Comparison of ENCODE assay signal across 1 cellular context in genomic region chr3:57820479-57820878, GRCh38.
TF ChIP-seq lines count a peak whose summit lies in the region.

No MANE protein-coding gene starts in this region.

TF ChIP-seq in HepG2, 621 proteins besides CTCF, POLR2A, EP300 and RAD21 (continued from another document and continues in another):
- TF ChIP-seq LBX2 (CRISPR knock-in tag; IDR thresholded peaks at IDR 0.05; ENCODE audit: borderline replicate concordance) (no peak), KDM1A (CRISPR knock-in tag; IDR thresholded peaks at IDR 0.05) (no peak), POGZ (CRISPR knock-in tag; IDR thresholded peaks at IDR 0.05) (peak; percentile 45; the same call in 1 of the 2 replicates), ZNF446 (CRISPR knock-in tag; IDR thresholded peaks at IDR 0.05) (no peak), HNRNPUL1 (IDR thresholded peaks at IDR 0.05; ENCODE audit: low read depth, low read length) (no peak), ZNF629 (CRISPR knock-in tag; conservative IDR thresholded peaks at IDR 0.05) (peak; percentile 78), KLF11 (CRISPR knock-in tag; IDR thresholded peaks at IDR 0.05) (no peak), SIN3A (IDR thresholded peaks at IDR 0.05; ENCODE audit: borderline replicate concordance, low read depth, low read length) (no peak), MTF2 (CRISPR knock-in tag; IDR thresholded peaks at IDR 0.05; ENCODE audit: borderline replicate concordance) (no peak), SALL1 (CRISPR knock-in tag; IDR thresholded peaks at IDR 0.05) (0 out of 2 replicates have a peak, but pooled peaks have one; percentile 32), NR2C2 (CRISPR knock-in tag; IDR thresholded peaks at IDR 0.05; ENCODE audit: borderline replicate concordance) (no peak), MYNN (CRISPR knock-in tag; IDR thresholded peaks at IDR 0.05; ENCODE audit: low read depth) (no peak), GTF2F1 (IDR thresholded peaks at IDR 0.05; ENCODE audit: low read length) (no peak), ZNF724P (CRISPR knock-in tag; IDR thresholded peaks at IDR 0.05; ENCODE audit: borderline replicate concordance) (no peak), PHB2 (IDR thresholded peaks at IDR 0.05; ENCODE audit: partially characterized antibody) (no peak), ZNF512B (CRISPR knock-in tag; IDR thresholded peaks at IDR 0.05; ENCODE audit: borderline replicate concordance) (no peak), MAFK (conservative IDR thresholded peaks at IDR 0.05 in 1 of 2, IDR thresholded peaks at IDR 0.05 in 1 of 2; ENCODE audit: low read length in 2 of 2) (no peak), ZNF253 (CRISPR knock-in tag; IDR thresholded peaks at IDR 0.05; ENCODE audit: borderline replicate concordance) (no peak), SRY (CRISPR knock-in tag; IDR thresholded peaks at IDR 0.05) (no peak), ZNF331 (CRISPR knock-in tag; IDR thresholded peaks at IDR 0.05) (0 out of 2 replicates have a peak, but pooled peaks have one; percentile 14), SOX5 (CRISPR knock-in tag; IDR thresholded peaks at IDR 0.05; ENCODE audit: borderline replicate concordance) (no peak), GATAD2A (CRISPR knock-in tag; IDR thresholded peaks at IDR 0.05) (0 out of 2 replicates have a peak, but pooled peaks have one; percentile 28), BRF2 (CRISPR knock-in tag; IDR thresholded peaks at IDR 0.05) (no peak), HNF1B (CRISPR knock-in tag; IDR thresholded peaks at IDR 0.05) (no peak), RFX5 (IDR thresholded peaks at IDR 0.05; ENCODE audit: low read depth, low read length) (no peak), MBNL3 (CRISPR knock-in tag; conservative IDR thresholded peaks at IDR 0.05) (no peak), ZNF740 (CRISPR knock-in tag; IDR thresholded peaks at IDR 0.05) (no peak), ZKSCAN5 (CRISPR knock-in tag; IDR thresholded peaks at IDR 0.05) (no peak), KAT7 (CRISPR knock-in tag; IDR thresholded peaks at IDR 0.05; ENCODE audit: borderline replicate concordance) (no peak), ZNF605 (CRISPR knock-in tag; IDR thresholded peaks at IDR 0.05) (no peak), NFE2 (CRISPR knock-in tag; IDR thresholded peaks at IDR 0.05) (no peak), POLR2AphosphoS2 (IDR thresholded peaks at IDR 0.05; ENCODE audit: low read depth, low read length) (no peak), ONECUT2 (CRISPR knock-in tag; IDR thresholded peaks at IDR 0.05) (peak; percentile 39; the same call in 1 of the 2 replicates), HNRNPL (IDR thresholded peaks at IDR 0.05; ENCODE audit: low read depth, low read length) (no peak), MED1 (CRISPR knock-in tag; IDR thresholded peaks at IDR 0.05) (0 out of 2 replicates have a peak, but pooled peaks have one; percentile 11), TFDP2 (CRISPR knock-in tag; IDR thresholded peaks at IDR 0.05) (no peak), ZBTB1 (CRISPR knock-in tag; IDR thresholded peaks at IDR 0.05; ENCODE audit: borderline replicate concordance) (no peak), MLLT10 (CRISPR knock-in tag; IDR thresholded peaks at IDR 0.05) (no peak), SOX13 (IDR thresholded peaks at IDR 0.05) (no peak), SOX13 (CRISPR knock-in tag; conservative IDR thresholded peaks at IDR 0.05 in 1 of 2, IDR thresholded peaks at IDR 0.05 in 1 of 2) (no peak), ZNF180 (CRISPR knock-in tag; IDR thresholded peaks at IDR 0.05; ENCODE audit: borderline replicate concordance, low read depth) (no peak), SKI (IDR thresholded peaks at IDR 0.05; ENCODE audit: partially characterized antibody) (no peak), GMEB2 (CRISPR knock-in tag; IDR thresholded peaks at IDR 0.05; ENCODE audit: low read depth) (no peak), ZNF839 (CRISPR knock-in tag; IDR thresholded peaks at IDR 0.05; ENCODE audit: borderline replicate concordance) (no peak), ZNF781 (CRISPR knock-in tag; IDR thresholded peaks at IDR 0.05; ENCODE audit: borderline replicate concordance, not compliant biosample characterization) (no peak), FOXO1 (CRISPR knock-in tag; IDR thresholded peaks at IDR 0.05) (no peak), PRPF4 (IDR thresholded peaks at IDR 0.05; ENCODE audit: low read depth, low read length, poor library complexity, severe bottlenecking) (no peak), ZBTB3 (CRISPR knock-in tag; IDR thresholded peaks at IDR 0.05; ENCODE audit: borderline replicate concordance, low read depth) (no peak), ZNF607 (CRISPR knock-in tag; IDR thresholded peaks at IDR 0.05; ENCODE audit: borderline replicate concordance) (no peak), FLYWCH1 (CRISPR knock-in tag; IDR thresholded peaks at IDR 0.05) (no peak), KLF15 (CRISPR knock-in tag; IDR thresholded peaks at IDR 0.05; ENCODE audit: borderline replicate concordance) (no peak), KAT2B (IDR thresholded peaks at IDR 0.05; ENCODE audit: borderline replicate concordance, low read depth, low read length) (no peak), SP2 (CRISPR knock-in tag; IDR thresholded peaks at IDR 0.05) (no peak), ZNF652 (CRISPR knock-in tag; IDR thresholded peaks at IDR 0.05; ENCODE audit: borderline replicate concordance, low read depth) (no peak), XRCC5 (optimal IDR thresholded peaks at IDR 0.05; ENCODE audit: low read length) (peak; percentile 31), ZMYM3 (CRISPR knock-in tag; IDR thresholded peaks at IDR 0.05) (peak; percentile 56; the same call in 1 of the 2 replicates), ZNF616 (CRISPR knock-in tag; IDR thresholded peaks at IDR 0.05; ENCODE audit: low read depth) (no peak)
- TF ChIP-seq, protein P1, sequence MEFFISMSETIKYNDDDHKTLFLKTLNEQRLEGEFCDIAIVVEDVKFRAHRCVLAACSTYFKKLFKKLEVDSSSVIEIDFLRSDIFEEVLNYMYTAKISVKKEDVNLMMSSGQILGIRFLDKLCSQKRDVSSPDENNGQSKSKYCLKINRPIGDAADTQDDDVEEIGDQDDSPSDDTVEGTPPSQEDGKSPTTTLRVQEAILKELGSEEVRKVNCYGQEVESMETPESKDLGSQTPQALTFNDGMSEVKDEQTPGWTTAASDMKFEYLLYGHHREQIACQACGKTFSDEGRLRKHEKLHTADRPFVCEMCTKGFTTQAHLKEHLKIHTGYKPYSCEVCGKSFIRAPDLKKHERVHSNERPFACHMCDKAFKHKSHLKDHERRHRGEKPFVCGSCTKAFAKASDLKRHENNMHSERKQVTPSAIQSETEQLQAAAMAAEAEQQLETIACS (CRISPR knock-in tag; IDR thresholded peaks at IDR 0.05), result no peak
- TF ChIP-seq, protein P2, sequence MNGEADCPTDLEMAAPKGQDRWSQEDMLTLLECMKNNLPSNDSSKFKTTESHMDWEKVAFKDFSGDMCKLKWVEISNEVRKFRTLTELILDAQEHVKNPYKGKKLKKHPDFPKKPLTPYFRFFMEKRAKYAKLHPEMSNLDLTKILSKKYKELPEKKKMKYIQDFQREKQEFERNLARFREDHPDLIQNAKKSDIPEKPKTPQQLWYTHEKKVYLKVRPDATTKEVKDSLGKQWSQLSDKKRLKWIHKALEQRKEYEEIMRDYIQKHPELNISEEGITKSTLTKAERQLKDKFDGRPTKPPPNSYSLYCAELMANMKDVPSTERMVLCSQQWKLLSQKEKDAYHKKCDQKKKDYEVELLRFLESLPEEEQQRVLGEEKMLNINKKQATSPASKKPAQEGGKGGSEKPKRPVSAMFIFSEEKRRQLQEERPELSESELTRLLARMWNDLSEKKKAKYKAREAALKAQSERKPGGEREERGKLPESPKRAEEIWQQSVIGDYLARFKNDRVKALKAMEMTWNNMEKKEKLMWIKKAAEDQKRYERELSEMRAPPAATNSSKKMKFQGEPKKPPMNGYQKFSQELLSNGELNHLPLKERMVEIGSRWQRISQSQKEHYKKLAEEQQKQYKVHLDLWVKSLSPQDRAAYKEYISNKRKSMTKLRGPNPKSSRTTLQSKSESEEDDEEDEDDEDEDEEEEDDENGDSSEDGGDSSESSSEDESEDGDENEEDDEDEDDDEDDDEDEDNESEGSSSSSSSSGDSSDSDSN (CRISPR knock-in tag; IDR thresholded peaks at IDR 0.05), result no peak
- TF ChIP-seq, protein P3, sequence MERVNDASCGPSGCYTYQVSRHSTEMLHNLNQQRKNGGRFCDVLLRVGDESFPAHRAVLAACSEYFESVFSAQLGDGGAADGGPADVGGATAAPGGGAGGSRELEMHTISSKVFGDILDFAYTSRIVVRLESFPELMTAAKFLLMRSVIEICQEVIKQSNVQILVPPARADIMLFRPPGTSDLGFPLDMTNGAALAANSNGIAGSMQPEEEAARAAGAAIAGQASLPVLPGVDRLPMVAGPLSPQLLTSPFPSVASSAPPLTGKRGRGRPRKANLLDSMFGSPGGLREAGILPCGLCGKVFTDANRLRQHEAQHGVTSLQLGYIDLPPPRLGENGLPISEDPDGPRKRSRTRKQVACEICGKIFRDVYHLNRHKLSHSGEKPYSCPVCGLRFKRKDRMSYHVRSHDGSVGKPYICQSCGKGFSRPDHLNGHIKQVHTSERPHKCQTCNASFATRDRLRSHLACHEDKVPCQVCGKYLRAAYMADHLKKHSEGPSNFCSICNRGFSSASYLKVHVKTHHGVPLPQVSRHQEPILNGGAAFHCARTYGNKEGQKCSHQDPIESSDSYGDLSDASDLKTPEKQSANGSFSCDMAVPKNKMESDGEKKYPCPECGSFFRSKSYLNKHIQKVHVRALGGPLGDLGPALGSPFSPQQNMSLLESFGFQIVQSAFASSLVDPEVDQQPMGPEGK (CRISPR knock-in tag; IDR thresholded peaks at IDR 0.05), result 0 out of 2 replicates have a peak, but pooled peaks have one; percentile 47
